In genomic region chr14:31944256-31945073, GRCh38 we compare ENCODE assay signal across 11 cellular contexts.
DNase-seq lines count a peak whose midpoint lies in the region; ATAC-seq, FAIRE-seq and TF ChIP-seq lines count a peak whose summit lies in the region.
"Had no signal": no experiment of that assay in that cellular context is flagged by ENCODE, and none has a peak within 500 bp of the region (broad histone marks: within the 10 kb centered on the region; RNA-seq: fewer than 3 reads in every experiment).

No MANE protein-coding gene starts in this region.

- H3K27me3 Mint-ChIP-seq in CD4-positive, alpha-beta T cell: no peaks in the 10 kb centered on the region
- H3K27me3 Mint-ChIP-seq in T-helper 17 cell: no peaks in the 10 kb centered on the region

- H3K36me3 ChIP-seq in HepG2 (replicated peaks in 1 of 2; ENCODE audit: control insufficient read depth in 1 of 2, insufficient read depth in 2 of 2, low read length in 2 of 2): no peaks in the 10 kb centered on the region
- no peaks in the 10 kb centered on the region for H3K36me3 ChIP-seq in SJCRH30
- H3K36me3 ChIP-seq: ascending aorta had no signal

- no peaks in the 10 kb centered on the region for H4K20me1 ChIP-seq in HepG2 (ENCODE audit: insufficient read depth, low read length)

- no peak for TF ChIP-seq CTCF in CD4-positive, alpha-beta T cell (IDR thresholded peaks at IDR 0.05)
- peak; percentile 36; the same call in 1 of the 2 replicates for TF ChIP-seq CTCF in HepG2 (CRISPR knock-in tag; IDR thresholded peaks at IDR 0.05)
- TF ChIP-seq CTCF in GM13977 (IDR thresholded peaks at IDR 0.05; ENCODE audit: extremely low read depth, insufficient read depth, missing control alignments): no peak

- H3K4me3 Mint-ChIP-seq in CD4-positive, alpha-beta T cell: peak overlapping the region; percentile 67
- peak overlapping the region; percentile 87 for H3K4me3 Mint-ChIP-seq in T-helper 17 cell

- H3K4me1 Mint-ChIP-seq in CD4-positive, alpha-beta T cell (ENCODE audit: low read depth): peaks cover 47% of the 10 kb centered on the region
- H3K4me1 Mint-ChIP-seq in T-helper 17 cell: peaks cover 35% of the 10 kb centered on the region

- TF ChIP-seq RAD21 in HepG2 (CRISPR knock-in tag; IDR thresholded peaks at IDR 0.05): no peak

- FAIRE-seq in HepG2 (lab: Jason Lieb, UNC): peak; percentile 73
- FAIRE-seq in urothelium cell line (lab: Jason Lieb, UNC): no peak

- POLR2A ChIA-PET in CD4-positive, alpha-beta T cell (lab: Charles Lee): no interaction called here
- POLR2A ChIA-PET in HepG2 (lab: Yijun Ruan, JAX): interaction anchor here (2.9 kb wide), 1 partner anchor 132 kb away, joined by 10 read pairs; the partner anchor contains the start of gene ARHGAP5

- peak; percentile 42 for ATAC-seq in CD4-positive, alpha-beta T cell (ENCODE audit: poor library complexity)
- ATAC-seq in GM19324 (IDR thresholded peaks at IDR 0.05; ENCODE audit: low FRiP score, unreplicated experiment) (peak; percentile 6), T-helper 17 cell (peak; percentile 55), HepG2 (peak; percentile 92)

- H3K9me3 ChIP-seq in CD4-positive, alpha-beta T cell (ENCODE audit: control insufficient read depth, low read length): no peaks in the 10 kb centered on the region
- no peaks in the 10 kb centered on the region for H3K9me3 ChIP-seq in T-helper 17 cell (ENCODE audit: control insufficient read depth, low read length, poor library complexity, severe bottlenecking)
- H3K9me3 ChIP-seq in HepG2 (ENCODE audit: low read length): no peaks in the 10 kb centered on the region
- H3K9me3 ChIP-seq in SJCRH30 (replicated peaks): no peaks in the 10 kb centered on the region
- H3K9me3 ChIP-seq: ascending aorta had no signal

- peak overlapping the region; percentile 91 for H3K27ac Mint-ChIP-seq in CD4-positive, alpha-beta T cell
- H3K27ac Mint-ChIP-seq in T-helper 17 cell: peak overlapping the region; percentile 92

- H3K79me2 ChIP-seq in HepG2 (ENCODE audit: insufficient read depth, low read length): no peaks in the 10 kb centered on the region

- CTCF ChIA-PET in CD4-positive, alpha-beta T cell (lab: Charles Lee): no interaction called here
- CTCF ChIA-PET in HepG2 (lab: Yijun Ruan, JAX; ENCODE audit: low intra/inter-chr PET ratio, low total read pairs): interaction anchor here (0.7 kb wide), 2 partner anchors 9 to 129 kb away, joined by 3 read pairs; no protein-coding TSS in a partner anchor

- intact Hi-C loops in CD4-positive, alpha-beta T cell (cut with DNase I, micrococcal nuclease): no loop called here
- intact Hi-C loops in HepG2 (cut with micrococcal nuclease; ENCODE audit: unreplicated experiment): loop anchor here (2.0 kb wide), 1 partner anchor 68 kb away; no protein-coding TSS in a partner anchor

- in situ Hi-C loops in HepG2 (cut with HindIII; ENCODE audit: extremely low pct_ligation_motif_present, low pct_unique_long_range_greater_than_20kb) (no loop called here), GM13977 (cut with MboI; ENCODE audit: low pct_unique_long_range_greater_than_20kb, low sequenced_read_pairs, unreplicated experiment) (loop anchor here (25.0 kb wide), 2 partner anchors 318 to 518 kb away; no protein-coding TSS in a partner anchor)

- no peaks in the 10 kb centered on the region for H3K9me3 Mint-ChIP-seq in CD4-positive, alpha-beta T cell

- DNase-seq in CD4-positive, alpha-beta T cell: peak in 1 of 10 experiments; percentile 5
- DNase-seq in T-helper 17 cell: no peak
- DNase-seq in HepG2 (ENCODE audit: low spot score): peak; percentile 96
- no peak for DNase-seq in SJCRH30
- no peak for DNase-seq in GM13977 (ENCODE audit: low spot score)
- DNase-seq in urothelium cell line (ENCODE audit: low spot score): no peak
- DNase-seq in NCI-H774 (lab: John Stamatoyannopoulos, UW): no peak
- DNase-seq: H7 had no signal

- H3K4me3 ChIP-seq in HepG2 (replicated peaks in 1 of 3; ENCODE audit: insufficient read depth in 1 of 3, low read depth in 2 of 3, low read length in 3 of 3): peak overlapping the region; percentile 41 to 62 (median 44)
- H3K4me3 ChIP-seq in SJCRH30: no peak overlapping the region
- H3K4me3 ChIP-seq: ascending aorta had no signal

- H3K9ac ChIP-seq in HepG2 (ENCODE audit: insufficient read depth, low read depth, low read length): peak overlapping the region; percentile 50

- peak overlapping the region; percentile 76 for H3K4me2 ChIP-seq in HepG2 (ENCODE audit: low read depth, low read length)

- TSS peak; percentile 83 for BruUV-seq in HepG2 (replicated peaks; lab: Mats Ljungman, UMichigan)

- WGBS in HepG2 (ENCODE audit: low lambda C conversion rate): 9% methylated on average over 13 of the region's 13 CpGs

- H3K36me3 Mint-ChIP-seq in CD4-positive, alpha-beta T cell (ENCODE audit: low read depth): no peaks in the 10 kb centered on the region
- H3K36me3 Mint-ChIP-seq in T-helper 17 cell (ENCODE audit: low read depth): no peaks in the 10 kb centered on the region

- H3K27me3 ChIP-seq in CD4-positive, alpha-beta T cell (ENCODE audit: control insufficient read depth, insufficient read depth, low read length): no peaks in the 10 kb centered on the region
- no peaks in the 10 kb centered on the region for H3K27me3 ChIP-seq in HepG2 (ENCODE audit: control insufficient read depth in 1 of 2, insufficient read depth in 2 of 2, low read length in 2 of 2)
- no peaks in the 10 kb centered on the region for H3K27me3 ChIP-seq in SJCRH30
- H3K27me3 ChIP-seq: ascending aorta had no signal

- H3K4me1 ChIP-seq in HepG2 (ENCODE audit: insufficient read depth, low read length) (peaks cover 66% of the 10 kb centered on the region), SJCRH30 (peaks cover 7% of the 10 kb centered on the region)
- H3K4me1 ChIP-seq: ascending aorta had no signal

- peak overlapping the region; percentile 32 for H2AFZ ChIP-seq in HepG2 (ENCODE audit: low read length)

- H3K27ac ChIP-seq in CD4-positive, alpha-beta T cell (ENCODE audit: low read depth, low read length): peak overlapping the region; percentile 33
- H3K27ac ChIP-seq in HepG2 (ENCODE audit: extremely low read length, insufficient read depth, low read length) (peak overlapping the region; percentile 27), SJCRH30 (no peak overlapping the region)
- H3K27ac ChIP-seq: ascending aorta, HL-60 had no signal

- peak in 1 of 2 experiments; percentile 61; a peak in 1 of 4 replicates for TF ChIP-seq EP300 in HepG2 (IDR thresholded peaks at IDR 0.05; ENCODE audit: low read depth in 2 of 2, low read length in 2 of 2)
- peak; percentile 73; the same call in 1 of the 2 replicates for TF ChIP-seq EP300 in HepG2 (CRISPR knock-in tag; IDR thresholded peaks at IDR 0.05; ENCODE audit: borderline replicate concordance)

- peak; percentile 43; a peak in 2 of 4 replicates for TF ChIP-seq POLR2A in HepG2 (IDR thresholded peaks at IDR 0.05; ENCODE audit: insufficient read depth in 1 of 2, low read depth in 2 of 2, low read length in 2 of 2)

TF ChIP-seq in HepG2, 621 proteins besides CTCF, POLR2A, EP300 and RAD21 (continues in another document):
- TF ChIP-seq ZNF615 (CRISPR knock-in tag; IDR thresholded peaks at IDR 0.05; ENCODE audit: borderline replicate concordance): 0 out of 2 replicates have a peak, but pooled peaks have one; percentile 46
- TF ChIP-seq ZNF574 (CRISPR knock-in tag; IDR thresholded peaks at IDR 0.05): peak; percentile 61
- peak; percentile 44 for TF ChIP-seq ZMYM3 (CRISPR knock-in tag; IDR thresholded peaks at IDR 0.05)
- peak; percentile 50; the same call in 1 of the 2 replicates for TF ChIP-seq ZNF143 (CRISPR knock-in tag; IDR thresholded peaks at IDR 0.05)
- peak; percentile 40; the same call in 1 of the 2 replicates for TF ChIP-seq ARID2 (CRISPR knock-in tag; IDR thresholded peaks at IDR 0.05; ENCODE audit: borderline replicate concordance)
- TF ChIP-seq RBAK (CRISPR knock-in tag; IDR thresholded peaks at IDR 0.05): 0 out of 2 replicates have a peak, but pooled peaks have one; percentile 29
- TF ChIP-seq RARA (CRISPR knock-in tag; IDR thresholded peaks at IDR 0.05): peak; percentile 78

Comparison
In these comparisons a context has a peak if more than half of its experiments do, and no peak if none do; other contexts are left out.
1. ATAC-seq: peak in every context shown above with its lines; median percentile 92 in HepG2; 55 in T-helper 17 cell; 42 in CD4-positive, alpha-beta T cell; 6 in GM19324.